In the genomic region with DNA sequence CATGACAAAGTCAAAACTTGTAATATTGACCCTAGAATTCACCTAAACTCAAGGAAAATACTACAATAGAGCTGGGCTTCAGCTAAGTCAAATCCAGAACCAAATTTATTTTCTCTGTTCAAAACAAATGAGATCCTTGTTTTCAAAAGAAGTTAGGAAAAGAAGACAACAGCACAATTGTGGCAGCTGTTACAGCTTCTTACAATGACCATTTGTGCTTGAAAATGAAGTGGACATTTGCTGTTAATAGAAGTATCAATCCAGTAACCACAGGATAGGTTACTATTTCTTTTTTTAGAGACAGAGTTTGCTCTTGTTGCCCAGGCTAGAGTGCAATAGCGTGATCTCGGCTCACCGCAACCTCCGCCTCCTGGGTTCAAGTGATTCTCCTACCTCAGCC, we compare ENCODE assay signal across 25 cellular contexts. TPM values are rescaled to one million over a fixed set of nuclear protein-coding genes. Genes with fewer than 3 reads are reported as not detected.
A peak's percentile ranks its signal among the peaks of the same experiment; 100 is the strongest.
DNase-seq lines count a peak whose midpoint lies in the region; ATAC-seq and TF ChIP-seq lines count a peak whose summit lies in the region.
"Had no signal": no experiment of that assay in that cellular context is flagged by ENCODE, and none has a peak within 500 bp of the region (broad histone marks: within the 10 kb centered on the region; RNA-seq: fewer than 3 reads in every experiment).

No MANE protein-coding gene starts in this region.

- TF ChIP-seq CTCF in neural crest cell (conservative IDR thresholded peaks at IDR 0.05) (no peak), testis (IDR thresholded peaks at IDR 0.05) (no peak), esophagus squamous epithelium (IDR thresholded peaks at IDR 0.05) (no peak)

- TF ChIP-seq POLR2A in testis (IDR thresholded peaks at IDR 0.05) (no peak), esophagus squamous epithelium (IDR thresholded peaks at IDR 0.05) (no peak)

- no peaks in the 10 kb centered on the region for H3K4me1 Mint-ChIP-seq in neural crest cell

- H3K4me1 ChIP-seq in testis, result no peaks in the 10 kb centered on the region
- peaks cover 0 to 4% (median 0%) of the 10 kb centered on the region in 3 donors for H3K4me1 ChIP-seq in esophagus squamous epithelium
- H3K4me1 ChIP-seq: BLaER1, Caco-2 had no signal

- intact Hi-C loops in testis (cut with DNase I; ENCODE audit: low total_unique reads) (no loop called here), esophagus squamous epithelium (cut with DNase I) (no loop called here)

- no peak overlapping the region for H3K4me3 Mint-ChIP-seq in neural crest cell
- H3K4me3 Mint-ChIP-seq: CD4-positive, alpha-beta T cell had no signal

- peaks cover 15% of the 10 kb centered on the region for H3K9me3 Mint-ChIP-seq in neural crest cell
- H3K9me3 Mint-ChIP-seq: CD4-positive, alpha-beta T cell had no signal

- no peaks in the 10 kb centered on the region for H3K27me3 Mint-ChIP-seq in neural crest cell (ENCODE audit: low read depth)
- H3K27me3 Mint-ChIP-seq: CD4-positive, alpha-beta T cell had no signal

- no peak for ATAC-seq in HG03196 (IDR thresholded peaks at IDR 0.05; ENCODE audit: unreplicated experiment)
- ATAC-seq in HG03025 (IDR thresholded peaks at IDR 0.05; ENCODE audit: low FRiP score, unreplicated experiment), result no peak
- ATAC-seq: GM12878 had no signal

- H3K27ac ChIP-seq in angular gyrus (ENCODE audit: low read depth, low read length) (peak overlapping the region; percentile 93), testis (peak overlapping the region; percentile 15 to 38), esophagus squamous epithelium (no peak overlapping the region)
- H3K27ac ChIP-seq: BLaER1, KMS-11, PC-9, RWPE1 had no signal

- peak; percentile 92 for DNase-seq in globus pallidus (ENCODE audit: low spot score)
- no peak for DNase-seq in neural crest cell (ENCODE audit: low read depth, low spot score)
- no peak for DNase-seq in testis
- no peak for DNase-seq in esophagus squamous epithelium (lab: John Stamatoyannopoulos, UW)
- no peak for DNase-seq in GM03348 (ENCODE audit: low spot score)
- DNase-seq: Caco-2; CD4-positive, alpha-beta T cell; DMS 273 treated with DMSO at 0.1 percent for 48 hours; DMS79 treated with DMSO at 0.1 percent for 48 hours; IMR-90; NCI-H1092 treated with DMSO at 0.1 percent for 48 hours; NCI-H2029 treated with DMSO at 0.1 percent for 48 hours; NCI-H226; NCI-H510A treated with DMSO at 0.1 percent for 48 hours; NCI-H748 treated with DMSO at 0.1 percent for 48 hours; PC-9; SHP77 treated with DMSO at 0.1 percent for 48 hours had no signal

- peak overlapping the region; percentile 50 for H3K27ac Mint-ChIP-seq in neural crest cell (ENCODE audit: unreplicated experiment)

- H3K27me3 ChIP-seq in testis (no peaks in the 10 kb centered on the region), esophagus squamous epithelium (no peaks in the 10 kb centered on the region)
- H3K27me3 ChIP-seq: BLaER1 had no signal

- 63 to 74% methylated on average over 4 of the region's 4 CpGs for WGBS in testis, 2 donors
- WGBS in esophagus squamous epithelium, 2 donors, result 87 to 95% methylated on average over 4 of the region's 4 CpGs

- H3K36me3 ChIP-seq in testis (ENCODE audit: low read depth, missing control alignments) (no peaks in the 10 kb centered on the region), esophagus squamous epithelium (peaks cover 0 to 25% (median 0%) of the 10 kb centered on the region in 3 donors)

- peaks cover 40% of the 10 kb centered on the region for H3K36me3 Mint-ChIP-seq in neural crest cell (ENCODE audit: low read depth)

- H3K9me3 ChIP-seq in testis, result no peaks in the 10 kb centered on the region
- no peaks in the 10 kb centered on the region for H3K9me3 ChIP-seq in esophagus squamous epithelium

- H3K4me3 ChIP-seq in testis (no peak overlapping the region), esophagus squamous epithelium (no peak overlapping the region)
- H3K4me3 ChIP-seq: BLaER1, GM12878, PC-9 had no signal

RNA-seq across cellular contexts. Expression of gene APPBP2, which starts 44.4 kb away (rescaled TPM):
- total RNA-seq in neural crest cell (55.3 and 59.2 TPM in 2 replicates), testis (10 to 100 TPM; 58.2 to 58.9 TPM), esophagus squamous epithelium (10 to 100 TPM in 3 of 4 donors, 1 to 10 TPM in 1; 9.7 to 26.3 (median 16.0) TPM)
- polyA plus RNA-seq in testis (ENCODE audit: insufficient read depth, low read depth, low replicate concordance), result 98.4 TPM

RNA-seq across cellular contexts. Expression of gene CHCT1, which starts 59.3 kb away (rescaled TPM):
- total RNA-seq in neural crest cell, result not detected in 2 replicates
- total RNA-seq in testis, result 100 to 1,000 TPM in 1 of 2 donors, 10 to 100 TPM in 1; 64.0 to 102 TPM
- polyA plus RNA-seq in testis (ENCODE audit: insufficient read depth, low read depth, low replicate concordance), result 281 TPM
- total RNA-seq in esophagus squamous epithelium, result not detected
- total RNA-seq: Caco-2; CD4-positive, alpha-beta T cell; H4; IMR-90; PC-9 had no signal
- polyA plus RNA-seq: IMR-90 had no signal

Comparison
In these comparisons a context has a peak if more than half of its experiments do, and no peak if none do; other contexts are left out.
1. H3K27ac ChIP-seq: peak in angular gyrus (single experiment) and testis (2 of 2); none in esophagus squamous epithelium (0 of 4).
2. RNA of gene CHCT1, which starts 59.3 kb away (total RNA-seq): 64.0 to 102 TPM in testis; not detected in neural crest cell and not detected in esophagus squamous epithelium; every median in the first group is over 10 times any median in the second.